1 cellular context compared by ENCODE assay signal in genomic region chr13:68897331-68897730, GRCh38.
A peak's percentile ranks its signal among the peaks of the same experiment; 100 is the strongest.
TF ChIP-seq lines count a peak whose summit lies in the region.

No MANE protein-coding gene starts in this region.

TF ChIP-seq in H1, 55 proteins besides CTCF, POLR2A, EP300 and RAD21:
- no peak for TF ChIP-seq SIN3A (conservative IDR thresholded peaks at IDR 0.05 in 1 of 2, IDR thresholded peaks at IDR 0.05 in 1 of 2; ENCODE audit: low read depth in 1 of 2, low read length in 2 of 2)
- TF ChIP-seq CHD7 (IDR thresholded peaks at IDR 0.05; ENCODE audit: insufficient replicate concordance, low read length), result peak; percentile 67
